8 cellular contexts compared by ENCODE assay signal in genomic region chr12:105107176-105107496, GRCh38. TPM values are rescaled to one million over a fixed set of nuclear protein-coding genes. Genes with fewer than 3 reads are reported as not detected.
DNase-seq lines count a peak whose midpoint lies in the region; ATAC-seq and TF ChIP-seq lines count a peak whose summit lies in the region.

No MANE protein-coding gene starts in this region.

- no peak for TF ChIP-seq POLR2A in spleen (IDR thresholded peaks at IDR 0.05)

- H3K27ac Mint-ChIP-seq in activated naive CD8-positive, alpha-beta T cell treated with anti-CD3 and anti-CD28 coated beads, Interleukin-2, amount 50 U/mL, for 24 hours, result peak overlapping the region; percentile 82

- H3K4me2 ChIP-seq in KMS-11, result peak overlapping the region; percentile 36

- H3K4me1 ChIP-seq in KMS-11 (ENCODE audit: low read depth, poor library complexity, severe bottlenecking), result peaks cover 12% of the 10 kb centered on the region
- peaks cover 18 to 48% (median 38%) of the 10 kb centered on the region in 6 donors for H3K4me1 ChIP-seq in spleen

- peaks cover 8% of the 10 kb centered on the region for H3K36me3 Mint-ChIP-seq in activated naive CD8-positive, alpha-beta T cell treated with anti-CD3 and anti-CD28 coated beads, Interleukin-2, amount 50 U/mL, for 24 hours (ENCODE audit: low read depth)

- intact Hi-C loops in spleen (cut with DNase I; ENCODE audit: low total_unique reads), result no loop called here

- peak overlapping the region; percentile 86 for H2AFZ ChIP-seq in KMS-11 (ENCODE audit: low read depth)

- no peaks in the 10 kb centered on the region for H3K27me3 ChIP-seq in KMS-11 (ENCODE audit: insufficient read depth, low read depth)
- H3K27me3 ChIP-seq in spleen (replicated peaks in 1 of 7), result peaks cover 0 to 17% (median 0%) of the 10 kb centered on the region in 7 donors

- H3K4me3 ChIP-seq in KMS-11 (IDR thresholded peaks at IDR 0.05; ENCODE audit: insufficient read depth, low read depth, low read length) (no peak overlapping the region), iPS-11a (ENCODE audit: low read depth, low read length) (peak overlapping the region; percentile 99), spleen (peak overlapping the region; percentile 78 to 97 (median 91))

- H3K36me3 ChIP-seq in KMS-11 (ENCODE audit: insufficient read depth), result no peaks in the 10 kb centered on the region
- H3K36me3 ChIP-seq in spleen, result peaks cover 0 to 13% (median 3%) of the 10 kb centered on the region in 6 donors

- no peak for TF ChIP-seq CTCF in KMS-11 (conservative IDR thresholded peaks at IDR 0.05; ENCODE audit: low read depth, low read length)
- TF ChIP-seq CTCF in spleen (IDR thresholded peaks at IDR 0.05 in 8 of 11, conservative IDR thresholded peaks at IDR 0.05 in 3 of 11), result no peak

- no peaks in the 10 kb centered on the region for H4K20me1 ChIP-seq in KMS-11 (ENCODE audit: insufficient read depth)

- H3K4me3 Mint-ChIP-seq in activated naive CD8-positive, alpha-beta T cell treated with anti-CD3 and anti-CD28 coated beads, Interleukin-2, amount 50 U/mL, for 24 hours, result peak overlapping the region; percentile 87

- H3K27me3 Mint-ChIP-seq in activated naive CD8-positive, alpha-beta T cell treated with anti-CD3 and anti-CD28 coated beads, Interleukin-2, amount 50 U/mL, for 24 hours, result peaks cover 25% of the 10 kb centered on the region

- H3K4me1 Mint-ChIP-seq in activated naive CD8-positive, alpha-beta T cell treated with anti-CD3 and anti-CD28 coated beads, Interleukin-2, amount 50 U/mL, for 24 hours, result peaks cover 36% of the 10 kb centered on the region

- H3K9me3 Mint-ChIP-seq in activated naive CD8-positive, alpha-beta T cell treated with anti-CD3 and anti-CD28 coated beads, Interleukin-2, amount 50 U/mL, for 24 hours, result peaks cover 3% of the 10 kb centered on the region

- DNase-seq in NCI-H1092 treated with DMSO at 0.1 percent for 48 hours (lab: John Stamatoyannopoulos, UW) (peak; percentile 81), NCI-H1092 (lab: John Stamatoyannopoulos, UW) (no peak), spleen (no peak)
- no peak for DNase-seq in activated naive CD8-positive, alpha-beta T cell treated with anti-CD3 and anti-CD28 coated beads, Interleukin-2, amount 50 U/mL, for 24 hours

- ATAC-seq in GM21619 (IDR thresholded peaks at IDR 0.05; ENCODE audit: unreplicated experiment), result peak; percentile 4
- ATAC-seq in activated naive CD8-positive, alpha-beta T cell treated with anti-CD3 and anti-CD28 coated beads, Interleukin-2, amount 50 U/mL, for 24 hours, result peak; percentile 2
- no peak for ATAC-seq in HG03457 (IDR thresholded peaks at IDR 0.05; ENCODE audit: unreplicated experiment)

- H3K79me2 ChIP-seq in KMS-11 (ENCODE audit: insufficient read depth, low read depth), result peaks cover 36% of the 10 kb centered on the region

- peaks cover 0 to 4% (median 0%) of the 10 kb centered on the region in 8 donors for H3K9me3 ChIP-seq in spleen

- peak overlapping the region; percentile 64; the same call in 1 of the 2 replicates for H3K9ac ChIP-seq in KMS-11

- H3K27ac ChIP-seq in KMS-11 (peak overlapping the region; percentile 30; the same call in 1 of the 2 replicates), spleen (peak overlapping the region; percentile 97 to 99 (median 98))

- 0 to 1% (median 1%) methylated on average over 15 of the region's 15 CpGs for WGBS in spleen, 5 donors

RNA-seq across cellular contexts. Expression of gene WASHC4, which starts 0.4 kb away (rescaled TPM):
- 100 to 1,000 TPM in 4 of 7 donors, 10 to 100 TPM in 3; 87.2 to 172 (median 107) TPM for total RNA-seq in spleen
- 10 to 100 TPM; 25.2 to 33.4 (median 29.5) TPM for polyA plus RNA-seq in spleen

RNA-seq across cellular contexts. Expression of gene ALDH1L2, which starts 22.9 kb away (rescaled TPM):
- total RNA-seq in spleen, result 10 to 100 TPM in 1 of 7 donors, 1 to 10 TPM in 6; 1.6 to 10.4 (median 4.1) TPM
- under 1 TPM; 0.07 to 0.26 (median 0.22) TPM for polyA plus RNA-seq in spleen
